Comparison of ENCODE assay signal across 1 cellular context in the genomic region with DNA sequence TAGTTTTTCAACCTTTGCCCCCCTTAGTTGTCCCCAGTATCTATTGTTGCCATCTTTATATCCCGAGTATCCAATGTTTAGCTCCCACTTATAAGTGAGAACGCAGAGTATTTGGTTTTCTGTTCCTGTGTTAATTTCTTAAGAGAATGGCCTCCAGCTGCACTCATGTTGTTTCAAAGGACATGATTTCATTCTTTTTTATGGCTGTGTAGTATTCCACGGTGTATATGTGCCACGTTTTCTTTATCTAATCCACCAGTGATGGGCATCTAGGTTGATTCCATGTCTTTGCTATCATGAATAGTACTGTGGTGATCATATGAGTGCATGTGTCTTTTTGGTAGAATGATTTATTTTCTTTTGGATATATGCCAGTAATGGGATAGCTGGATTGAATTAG.
TF ChIP-seq lines count a peak whose summit lies in the region.

No MANE protein-coding gene starts in this region.

TF ChIP-seq in HEK293, 187 proteins besides CTCF, POLR2A, EP300 and RAD21 (continued from another document):
- TF ChIP-seq, protein P1, sequence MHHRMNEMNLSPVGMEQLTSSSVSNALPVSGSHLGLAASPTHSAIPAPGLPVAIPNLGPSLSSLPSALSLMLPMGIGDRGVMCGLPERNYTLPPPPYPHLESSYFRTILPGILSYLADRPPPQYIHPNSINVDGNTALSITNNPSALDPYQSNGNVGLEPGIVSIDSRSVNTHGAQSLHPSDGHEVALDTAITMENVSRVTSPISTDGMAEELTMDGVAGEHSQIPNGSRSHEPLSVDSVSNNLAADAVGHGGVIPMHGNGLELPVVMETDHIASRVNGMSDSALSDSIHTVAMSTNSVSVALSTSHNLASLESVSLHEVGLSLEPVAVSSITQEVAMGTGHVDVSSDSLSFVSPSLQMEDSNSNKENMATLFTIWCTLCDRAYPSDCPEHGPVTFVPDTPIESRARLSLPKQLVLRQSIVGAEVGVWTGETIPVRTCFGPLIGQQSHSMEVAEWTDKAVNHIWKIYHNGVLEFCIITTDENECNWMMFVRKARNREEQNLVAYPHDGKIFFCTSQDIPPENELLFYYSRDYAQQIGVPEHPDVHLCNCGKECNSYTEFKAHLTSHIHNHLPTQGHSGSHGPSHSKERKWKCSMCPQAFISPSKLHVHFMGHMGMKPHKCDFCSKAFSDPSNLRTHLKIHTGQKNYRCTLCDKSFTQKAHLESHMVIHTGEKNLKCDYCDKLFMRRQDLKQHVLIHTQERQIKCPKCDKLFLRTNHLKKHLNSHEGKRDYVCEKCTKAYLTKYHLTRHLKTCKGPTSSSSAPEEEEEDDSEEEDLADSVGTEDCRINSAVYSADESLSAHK (tag by site-specific recombination; IDR thresholded peaks at IDR 0.05), result no peak
- TF ChIP-seq ZNF146 (tag by site-specific recombination; IDR thresholded peaks at IDR 0.05) (peak; percentile 67; the same call in 1 of the 2 replicates), ZNF37A (tag by site-specific recombination; IDR thresholded peaks at IDR 0.05) (no peak), SP3 (tag by site-specific recombination; IDR thresholded peaks at IDR 0.05) (no peak), ZNF426 (tag by site-specific recombination; IDR thresholded peaks at IDR 0.05) (no peak), ZNF677 (tag by site-specific recombination; IDR thresholded peaks at IDR 0.05) (no peak), ZNF416 (tag by site-specific recombination; IDR thresholded peaks at IDR 0.05) (no peak), KLF16 (tag by site-specific recombination; IDR thresholded peaks at IDR 0.05) (no peak)
- TF ChIP-seq, protein P2, sequence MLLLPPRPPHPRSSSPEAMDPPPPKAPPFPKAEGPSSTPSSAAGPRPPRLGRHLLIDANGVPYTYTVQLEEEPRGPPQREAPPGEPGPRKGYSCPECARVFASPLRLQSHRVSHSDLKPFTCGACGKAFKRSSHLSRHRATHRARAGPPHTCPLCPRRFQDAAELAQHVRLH (tag by site-specific recombination; IDR thresholded peaks at IDR 0.05), result 0 out of 2 replicates have a peak, but pooled peaks have one; percentile 31
- TF ChIP-seq, protein P3, sequence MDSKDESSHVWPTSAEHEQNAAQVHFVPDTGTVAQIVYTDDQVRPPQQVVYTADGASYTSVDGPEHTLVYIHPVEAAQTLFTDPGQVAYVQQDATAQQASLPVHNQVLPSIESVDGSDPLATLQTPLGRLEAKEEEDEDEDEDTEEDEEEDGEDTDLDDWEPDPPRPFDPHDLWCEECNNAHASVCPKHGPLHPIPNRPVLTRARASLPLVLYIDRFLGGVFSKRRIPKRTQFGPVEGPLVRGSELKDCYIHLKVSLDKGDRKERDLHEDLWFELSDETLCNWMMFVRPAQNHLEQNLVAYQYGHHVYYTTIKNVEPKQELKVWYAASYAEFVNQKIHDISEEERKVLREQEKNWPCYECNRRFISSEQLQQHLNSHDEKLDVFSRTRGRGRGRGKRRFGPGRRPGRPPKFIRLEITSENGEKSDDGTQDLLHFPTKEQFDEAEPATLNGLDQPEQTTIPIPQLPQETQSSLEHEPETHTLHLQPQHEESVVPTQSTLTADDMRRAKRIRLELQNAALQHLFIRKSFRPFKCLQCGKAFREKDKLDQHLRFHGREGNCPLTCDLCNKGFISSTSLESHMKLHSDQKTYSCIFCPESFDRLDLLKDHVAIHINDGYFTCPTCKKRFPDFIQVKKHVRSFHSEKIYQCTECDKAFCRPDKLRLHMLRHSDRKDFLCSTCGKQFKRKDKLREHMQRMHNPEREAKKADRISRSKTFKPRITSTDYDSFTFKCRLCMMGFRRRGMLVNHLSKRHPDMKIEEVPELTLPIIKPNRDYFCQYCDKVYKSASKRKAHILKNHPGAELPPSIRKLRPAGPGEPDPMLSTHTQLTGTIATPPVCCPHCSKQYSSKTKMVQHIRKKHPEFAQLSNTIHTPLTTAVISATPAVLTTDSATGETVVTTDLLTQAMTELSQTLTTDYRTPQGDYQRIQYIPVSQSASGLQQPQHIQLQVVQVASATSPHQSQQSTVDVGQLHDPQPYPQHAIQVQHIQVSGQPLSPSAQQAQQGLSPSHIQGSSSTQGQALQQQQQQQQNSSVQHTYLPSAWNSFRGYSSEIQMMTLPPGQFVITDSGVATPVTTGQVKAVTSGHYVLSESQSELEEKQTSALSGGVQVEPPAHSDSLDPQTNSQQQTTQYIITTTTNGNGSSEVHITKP (tag by site-specific recombination; IDR thresholded peaks at IDR 0.05), result no peak
- TF ChIP-seq, protein P4, sequence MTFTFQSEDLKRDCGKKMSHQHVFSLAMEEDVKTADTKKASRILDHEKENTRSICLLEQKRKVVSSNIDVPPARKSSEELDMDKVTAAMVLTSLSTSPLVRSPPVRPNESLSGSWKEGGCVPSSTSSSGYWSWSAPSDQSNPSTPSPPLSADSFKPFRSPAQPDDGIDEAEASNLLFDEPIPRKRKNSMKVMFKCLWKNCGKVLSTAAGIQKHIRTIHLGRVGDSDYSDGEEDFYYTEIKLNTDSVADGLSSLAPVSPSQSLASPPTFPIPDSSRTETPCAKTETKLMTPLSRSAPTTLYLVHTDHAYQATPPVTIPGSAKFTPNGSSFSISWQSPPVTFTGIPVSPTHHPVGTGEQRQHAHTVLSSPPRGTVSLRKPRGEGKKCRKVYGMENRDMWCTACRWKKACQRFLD (tag by site-specific recombination; IDR thresholded peaks at IDR 0.05), result no peak
- TF ChIP-seq, protein P5, sequence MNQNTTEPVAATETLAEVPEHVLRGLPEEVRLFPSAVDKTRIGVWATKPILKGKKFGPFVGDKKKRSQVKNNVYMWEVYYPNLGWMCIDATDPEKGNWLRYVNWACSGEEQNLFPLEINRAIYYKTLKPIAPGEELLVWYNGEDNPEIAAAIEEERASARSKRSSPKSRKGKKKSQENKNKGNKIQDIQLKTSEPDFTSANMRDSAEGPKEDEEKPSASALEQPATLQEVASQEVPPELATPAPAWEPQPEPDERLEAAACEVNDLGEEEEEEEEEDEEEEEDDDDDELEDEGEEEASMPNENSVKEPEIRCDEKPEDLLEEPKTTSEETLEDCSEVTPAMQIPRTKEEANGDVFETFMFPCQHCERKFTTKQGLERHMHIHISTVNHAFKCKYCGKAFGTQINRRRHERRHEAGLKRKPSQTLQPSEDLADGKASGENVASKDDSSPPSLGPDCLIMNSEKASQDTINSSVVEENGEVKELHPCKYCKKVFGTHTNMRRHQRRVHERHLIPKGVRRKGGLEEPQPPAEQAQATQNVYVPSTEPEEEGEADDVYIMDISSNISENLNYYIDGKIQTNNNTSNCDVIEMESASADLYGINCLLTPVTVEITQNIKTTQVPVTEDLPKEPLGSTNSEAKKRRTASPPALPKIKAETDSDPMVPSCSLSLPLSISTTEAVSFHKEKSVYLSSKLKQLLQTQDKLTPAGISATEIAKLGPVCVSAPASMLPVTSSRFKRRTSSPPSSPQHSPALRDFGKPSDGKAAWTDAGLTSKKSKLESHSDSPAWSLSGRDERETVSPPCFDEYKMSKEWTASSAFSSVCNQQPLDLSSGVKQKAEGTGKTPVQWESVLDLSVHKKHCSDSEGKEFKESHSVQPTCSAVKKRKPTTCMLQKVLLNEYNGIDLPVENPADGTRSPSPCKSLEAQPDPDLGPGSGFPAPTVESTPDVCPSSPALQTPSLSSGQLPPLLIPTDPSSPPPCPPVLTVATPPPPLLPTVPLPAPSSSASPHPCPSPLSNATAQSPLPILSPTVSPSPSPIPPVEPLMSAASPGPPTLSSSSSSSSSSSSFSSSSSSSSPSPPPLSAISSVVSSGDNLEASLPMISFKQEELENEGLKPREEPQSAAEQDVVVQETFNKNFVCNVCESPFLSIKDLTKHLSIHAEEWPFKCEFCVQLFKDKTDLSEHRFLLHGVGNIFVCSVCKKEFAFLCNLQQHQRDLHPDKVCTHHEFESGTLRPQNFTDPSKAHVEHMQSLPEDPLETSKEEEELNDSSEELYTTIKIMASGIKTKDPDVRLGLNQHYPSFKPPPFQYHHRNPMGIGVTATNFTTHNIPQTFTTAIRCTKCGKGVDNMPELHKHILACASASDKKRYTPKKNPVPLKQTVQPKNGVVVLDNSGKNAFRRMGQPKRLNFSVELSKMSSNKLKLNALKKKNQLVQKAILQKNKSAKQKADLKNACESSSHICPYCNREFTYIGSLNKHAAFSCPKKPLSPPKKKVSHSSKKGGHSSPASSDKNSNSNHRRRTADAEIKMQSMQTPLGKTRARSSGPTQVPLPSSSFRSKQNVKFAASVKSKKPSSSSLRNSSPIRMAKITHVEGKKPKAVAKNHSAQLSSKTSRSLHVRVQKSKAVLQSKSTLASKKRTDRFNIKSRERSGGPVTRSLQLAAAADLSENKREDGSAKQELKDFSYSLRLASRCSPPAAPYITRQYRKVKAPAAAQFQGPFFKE (tag by site-specific recombination; IDR thresholded peaks at IDR 0.05; ENCODE audit: borderline replicate concordance), result no peak
TF ChIP-seq in HEK293: peak in this region for 2.
